ENCODE assay signal across 9 cellular contexts in genomic region chr1:206979379-206980043, GRCh38. TPM values are rescaled to one million over a fixed set of nuclear protein-coding genes. Genes with fewer than 3 reads are reported as not detected.
DNase-seq lines count a peak whose midpoint lies in the region; ATAC-seq and TF ChIP-seq lines count a peak whose summit lies in the region.
"Had no signal": no experiment of that assay in that cellular context is flagged by ENCODE, and none has a peak within 500 bp of the region (broad histone marks: within the 10 kb centered on the region; RNA-seq: fewer than 3 reads in every experiment).

No MANE protein-coding gene starts in this region.

- peaks cover 3% of the 10 kb centered on the region for H3K4me1 Mint-ChIP-seq in activated naive CD8-positive, alpha-beta T cell treated with anti-CD3 and anti-CD28 coated beads, Interleukin-2, amount 50 U/mL, for 24 hours
- no peaks in the 10 kb centered on the region for H3K4me1 Mint-ChIP-seq in activated naive CD8-positive, alpha-beta T cell treated with anti-CD3 and anti-CD28 coated beads for 36 hours
- H3K4me1 Mint-ChIP-seq in type B pancreatic cell (ENCODE audit: unreplicated experiment): no peaks in the 10 kb centered on the region
- no peaks in the 10 kb centered on the region for H3K4me1 Mint-ChIP-seq in activated T-helper 1 cell treated with anti-CD3 and anti-CD28 coated beads, Interleukin-12 subunit alpha, Interleukin-12 subunit beta, Interleukin-2, Interleukin-4 antibody, amounts not matched to agents 30 ng/mL and 10 ng/mL and 1 ng/mL, durations not matched to agents 14 hours and 24 hours and 36 hours (ENCODE audit: low read depth)

- no peak overlapping the region for H3K9ac ChIP-seq in OCI-LY1 (ENCODE audit: low read length)
- H3K9ac ChIP-seq: parathyroid adenoma had no signal

- H3K4me1 ChIP-seq in OCI-LY1 (ENCODE audit: insufficient read depth, low read length, severe bottlenecking): no peaks in the 10 kb centered on the region
- H3K4me1 ChIP-seq: parathyroid adenoma had no signal

- H3K27me3 ChIP-seq in OCI-LY1 (ENCODE audit: insufficient read depth, low read length): no peaks in the 10 kb centered on the region

- H3K9me3 ChIP-seq in OCI-LY1 (ENCODE audit: low read length): no peaks in the 10 kb centered on the region

- H3K4me3 Mint-ChIP-seq in activated naive CD8-positive, alpha-beta T cell treated with anti-CD3 and anti-CD28 coated beads, Interleukin-2, amount 50 U/mL, for 24 hours: no peak overlapping the region
- H3K4me3 Mint-ChIP-seq in activated naive CD8-positive, alpha-beta T cell treated with anti-CD3 and anti-CD28 coated beads for 36 hours: no peak overlapping the region
- H3K4me3 Mint-ChIP-seq in type B pancreatic cell: no peak overlapping the region
- H3K4me3 Mint-ChIP-seq in activated T-helper 1 cell treated with anti-CD3 and anti-CD28 coated beads, Interleukin-12 subunit alpha, Interleukin-12 subunit beta, Interleukin-2, Interleukin-4 antibody, amounts not matched to agents 30 ng/mL and 10 ng/mL and 1 ng/mL, durations not matched to agents 14 hours and 24 hours and 36 hours: no peak overlapping the region

- ATAC-seq in activated naive CD8-positive, alpha-beta T cell treated with anti-CD3 and anti-CD28 coated beads, Interleukin-2, amount 50 U/mL, for 24 hours: peak; percentile 77
- no peak for ATAC-seq in GM21825 (IDR thresholded peaks at IDR 0.05; ENCODE audit: unreplicated experiment)

- no peak overlapping the region for H3K4me3 ChIP-seq in OCI-LY1 (ENCODE audit: low read depth, low read length, poor library complexity, severe bottlenecking)
- no peak overlapping the region for H3K4me3 ChIP-seq in fibroblast of mammary gland (ENCODE audit: control insufficient read depth, low read depth, low read length)

- H3K27ac Mint-ChIP-seq in activated naive CD8-positive, alpha-beta T cell treated with anti-CD3 and anti-CD28 coated beads, Interleukin-2, amount 50 U/mL, for 24 hours: no peak overlapping the region
- H3K27ac Mint-ChIP-seq in activated naive CD8-positive, alpha-beta T cell treated with anti-CD3 and anti-CD28 coated beads for 36 hours: no peak overlapping the region
- H3K27ac Mint-ChIP-seq in type B pancreatic cell: no peak overlapping the region
- no peak overlapping the region for H3K27ac Mint-ChIP-seq in activated T-helper 1 cell treated with anti-CD3 and anti-CD28 coated beads, Interleukin-12 subunit alpha, Interleukin-12 subunit beta, Interleukin-2, Interleukin-4 antibody, amounts not matched to agents 30 ng/mL and 10 ng/mL and 1 ng/mL, durations not matched to agents 14 hours and 24 hours and 36 hours

- H3K79me2 ChIP-seq in OCI-LY1 (ENCODE audit: insufficient read depth, low read length): no peaks in the 10 kb centered on the region
- H3K79me2 ChIP-seq: parathyroid adenoma had no signal

- H3K9me3 Mint-ChIP-seq in activated naive CD8-positive, alpha-beta T cell treated with anti-CD3 and anti-CD28 coated beads, Interleukin-2, amount 50 U/mL, for 24 hours: no peaks in the 10 kb centered on the region
- no peaks in the 10 kb centered on the region for H3K9me3 Mint-ChIP-seq in activated naive CD8-positive, alpha-beta T cell treated with anti-CD3 and anti-CD28 coated beads for 36 hours
- no peaks in the 10 kb centered on the region for H3K9me3 Mint-ChIP-seq in type B pancreatic cell
- H3K9me3 Mint-ChIP-seq in activated T-helper 1 cell treated with anti-CD3 and anti-CD28 coated beads, Interleukin-12 subunit alpha, Interleukin-12 subunit beta, Interleukin-2, Interleukin-4 antibody, amounts not matched to agents 30 ng/mL and 10 ng/mL and 1 ng/mL, durations not matched to agents 14 hours and 24 hours and 36 hours: no peaks in the 10 kb centered on the region

- no peaks in the 10 kb centered on the region for H3K27me3 Mint-ChIP-seq in activated naive CD8-positive, alpha-beta T cell treated with anti-CD3 and anti-CD28 coated beads, Interleukin-2, amount 50 U/mL, for 24 hours
- peaks cover 9% of the 10 kb centered on the region for H3K27me3 Mint-ChIP-seq in activated naive CD8-positive, alpha-beta T cell treated with anti-CD3 and anti-CD28 coated beads for 36 hours
- H3K27me3 Mint-ChIP-seq in type B pancreatic cell: peaks cover 24% of the 10 kb centered on the region
- peaks cover 21% of the 10 kb centered on the region for H3K27me3 Mint-ChIP-seq in activated T-helper 1 cell treated with anti-CD3 and anti-CD28 coated beads, Interleukin-12 subunit alpha, Interleukin-12 subunit beta, Interleukin-2, Interleukin-4 antibody, amounts not matched to agents 30 ng/mL and 10 ng/mL and 1 ng/mL, durations not matched to agents 14 hours and 24 hours and 36 hours (ENCODE audit: insufficient read depth)

- no peaks in the 10 kb centered on the region for H3K36me3 Mint-ChIP-seq in activated naive CD8-positive, alpha-beta T cell treated with anti-CD3 and anti-CD28 coated beads, Interleukin-2, amount 50 U/mL, for 24 hours (ENCODE audit: low read depth)
- no peaks in the 10 kb centered on the region for H3K36me3 Mint-ChIP-seq in activated naive CD8-positive, alpha-beta T cell treated with anti-CD3 and anti-CD28 coated beads for 36 hours
- H3K36me3 Mint-ChIP-seq in type B pancreatic cell: no peaks in the 10 kb centered on the region
- no peaks in the 10 kb centered on the region for H3K36me3 Mint-ChIP-seq in activated T-helper 1 cell treated with anti-CD3 and anti-CD28 coated beads, Interleukin-12 subunit alpha, Interleukin-12 subunit beta, Interleukin-2, Interleukin-4 antibody, amounts not matched to agents 30 ng/mL and 10 ng/mL and 1 ng/mL, durations not matched to agents 14 hours and 24 hours and 36 hours (ENCODE audit: low read depth)

- H3K4me2 ChIP-seq in OCI-LY1 (ENCODE audit: low read length): no peak overlapping the region

- intact Hi-C loops in activated T-helper 1 cell treated with anti-CD3 and anti-CD28 coated beads, Interleukin-12 subunit alpha, Interleukin-12 subunit beta, Interleukin-2, Interleukin-4 antibody, amounts not matched to agents 30 ng/mL and 10 ng/mL and 1 ng/mL, durations not matched to agents 14 hours and 24 hours and 36 hours (cut with micrococcal nuclease): loop anchor here (5.0 to 10.0 kb wide), 4 partner anchors 317 to 518 kb away; partner anchors contain the start of gene CR1

- no peaks in the 10 kb centered on the region for H3K36me3 ChIP-seq in OCI-LY1 (ENCODE audit: insufficient read depth, low read length)

- no peaks in the 10 kb centered on the region for H3F3A ChIP-seq in OCI-LY1 (ENCODE audit: insufficient read depth, low read length)

- H2AFZ ChIP-seq in OCI-LY1 (ENCODE audit: low read length): no peak overlapping the region
- H2AFZ ChIP-seq: parathyroid adenoma had no signal

- no peaks in the 10 kb centered on the region for H3K9me2 ChIP-seq in OCI-LY1 (ENCODE audit: low read depth, low read length)

- no peak for DNase-seq in activated naive CD8-positive, alpha-beta T cell treated with anti-CD3 and anti-CD28 coated beads, Interleukin-2, amount 50 U/mL, for 24 hours
- no peak for DNase-seq in activated naive CD8-positive, alpha-beta T cell treated with anti-CD3 and anti-CD28 coated beads for 36 hours
- DNase-seq in fibroblast of mammary gland (ENCODE audit: low read depth) (peak; percentile 40), type B pancreatic cell (ENCODE audit: extremely low spot score, unreplicated experiment) (no peak), hepatic stellate cell (ENCODE audit: low spot score) (no peak)
- no peak for DNase-seq in activated T-helper 1 cell treated with anti-CD3 and anti-CD28 coated beads, Interleukin-12 subunit alpha, Interleukin-12 subunit beta, Interleukin-2, Interleukin-4 antibody, amounts not matched to agents 30 ng/mL and 10 ng/mL and 1 ng/mL, durations not matched to agents 14 hours and 24 hours and 36 hours (ENCODE audit: low spot score)

- TF ChIP-seq CTCF in OCI-LY1 (IDR thresholded peaks at IDR 0.05; ENCODE audit: low read length): peak; percentile 55
- TF ChIP-seq CTCF in fibroblast of mammary gland (conservative IDR thresholded peaks at IDR 0.05; ENCODE audit: control insufficient read depth, insufficient read depth, low read depth, low read length): peak; percentile 70
- peak; percentile 65 for TF ChIP-seq CTCF in type B pancreatic cell (conservative IDR thresholded peaks at IDR 0.05)

- no peaks in the 10 kb centered on the region for H4K20me1 ChIP-seq in OCI-LY1 (ENCODE audit: insufficient read depth, low read length)

- no peak overlapping the region for H3K27ac ChIP-seq in OCI-LY1 (ENCODE audit: low read depth, low read length, poor library complexity, severe bottlenecking)
- H3K27ac ChIP-seq: parathyroid adenoma had no signal

RNA-seq across cellular contexts. Expression of gene FCAMR, which starts 9.3 kb away (rescaled TPM):
- total RNA-seq in activated naive CD8-positive, alpha-beta T cell treated with anti-CD3 and anti-CD28 coated beads for 36 hours: not detected
- not detected in 2 replicates for total RNA-seq in type B pancreatic cell (ENCODE audit: low replicate concordance)
- not detected in 2 replicates for total RNA-seq in activated T-helper 1 cell treated with anti-CD3 and anti-CD28 coated beads, Interleukin-12 subunit alpha, Interleukin-12 subunit beta, Interleukin-2, Interleukin-4 antibody, amounts not matched to agents 30 ng/mL and 10 ng/mL and 1 ng/mL, durations not matched to agents 14 hours and 24 hours and 36 hours

RNA-seq across cellular contexts. Expression of gene PIGR, which starts 33.2 kb away (rescaled TPM):
- under 1 TPM; 0.08 to 0.10 TPM for total RNA-seq in activated naive CD8-positive, alpha-beta T cell treated with anti-CD3 and anti-CD28 coated beads for 36 hours
- 16.9 and 30.1 TPM in 2 replicates for total RNA-seq in type B pancreatic cell (ENCODE audit: low replicate concordance)
- total RNA-seq in activated T-helper 1 cell treated with anti-CD3 and anti-CD28 coated beads, Interleukin-12 subunit alpha, Interleukin-12 subunit beta, Interleukin-2, Interleukin-4 antibody, amounts not matched to agents 30 ng/mL and 10 ng/mL and 1 ng/mL, durations not matched to agents 14 hours and 24 hours and 36 hours: 0.07 TPM in 1 of 2 replicates, not detected in the other

RNA-seq across cellular contexts. Expression of gene C1orf116, which starts 53.0 kb away (rescaled TPM):
- under 1 TPM in 1 of 2 experiments, not detected in 1; 0.08 TPM for total RNA-seq in activated naive CD8-positive, alpha-beta T cell treated with anti-CD3 and anti-CD28 coated beads for 36 hours
- total RNA-seq in type B pancreatic cell (ENCODE audit: low replicate concordance): 50.4 and 108 TPM in 2 replicates
- not detected in 2 replicates for total RNA-seq in activated T-helper 1 cell treated with anti-CD3 and anti-CD28 coated beads, Interleukin-12 subunit alpha, Interleukin-12 subunit beta, Interleukin-2, Interleukin-4 antibody, amounts not matched to agents 30 ng/mL and 10 ng/mL and 1 ng/mL, durations not matched to agents 14 hours and 24 hours and 36 hours

RNA-seq across cellular contexts. Expression of gene FCMR, which starts 57.8 kb away (rescaled TPM):
- total RNA-seq in activated naive CD8-positive, alpha-beta T cell treated with anti-CD3 and anti-CD28 coated beads for 36 hours: 10 to 100 TPM; 42.9 to 45.5 TPM
- 0.58 and 0.81 TPM in 2 replicates for total RNA-seq in type B pancreatic cell (ENCODE audit: low replicate concordance)
- 24.5 and 27.9 TPM in 2 replicates for total RNA-seq in activated T-helper 1 cell treated with anti-CD3 and anti-CD28 coated beads, Interleukin-12 subunit alpha, Interleukin-12 subunit beta, Interleukin-2, Interleukin-4 antibody, amounts not matched to agents 30 ng/mL and 10 ng/mL and 1 ng/mL, durations not matched to agents 14 hours and 24 hours and 36 hours

Comparison
In these comparisons a context has a peak if more than half of its experiments do, and no peak if none do; other contexts are left out.
1. RNA of gene PIGR, which starts 33.2 kb away (total RNA-seq): 16.9 to 30.1 TPM in type B pancreatic cell; 0.08 to 0.10 TPM in activated naive CD8-positive, alpha-beta T cell treated with anti-CD3 and anti-CD28 coated beads for 36 hours and 0.07 TPM in activated T-helper 1 cell treated with anti-CD3 and anti-CD28 coated beads, Interleukin-12 subunit alpha, Interleukin-12 subunit beta, Interleukin-2, Interleukin-4 antibody, amounts not matched to agents 30 ng/mL and 10 ng/mL and 1 ng/mL, durations not matched to agents 14 hours and 24 hours and 36 hours; every median in the first group is over 10 times any median in the second.
2. RNA of gene C1orf116, which starts 53.0 kb away (total RNA-seq): 50.4 to 108 TPM in type B pancreatic cell; 0.08 TPM in activated naive CD8-positive, alpha-beta T cell treated with anti-CD3 and anti-CD28 coated beads for 36 hours and not detected in activated T-helper 1 cell treated with anti-CD3 and anti-CD28 coated beads, Interleukin-12 subunit alpha, Interleukin-12 subunit beta, Interleukin-2, Interleukin-4 antibody, amounts not matched to agents 30 ng/mL and 10 ng/mL and 1 ng/mL, durations not matched to agents 14 hours and 24 hours and 36 hours; every median in the first group is over 10 times any median in the second.
3. Peak in every context shown above with its lines, with median percentiles within 50 percentile points of each other: CTCF ChIP-seq.